In the genomic region with DNA sequence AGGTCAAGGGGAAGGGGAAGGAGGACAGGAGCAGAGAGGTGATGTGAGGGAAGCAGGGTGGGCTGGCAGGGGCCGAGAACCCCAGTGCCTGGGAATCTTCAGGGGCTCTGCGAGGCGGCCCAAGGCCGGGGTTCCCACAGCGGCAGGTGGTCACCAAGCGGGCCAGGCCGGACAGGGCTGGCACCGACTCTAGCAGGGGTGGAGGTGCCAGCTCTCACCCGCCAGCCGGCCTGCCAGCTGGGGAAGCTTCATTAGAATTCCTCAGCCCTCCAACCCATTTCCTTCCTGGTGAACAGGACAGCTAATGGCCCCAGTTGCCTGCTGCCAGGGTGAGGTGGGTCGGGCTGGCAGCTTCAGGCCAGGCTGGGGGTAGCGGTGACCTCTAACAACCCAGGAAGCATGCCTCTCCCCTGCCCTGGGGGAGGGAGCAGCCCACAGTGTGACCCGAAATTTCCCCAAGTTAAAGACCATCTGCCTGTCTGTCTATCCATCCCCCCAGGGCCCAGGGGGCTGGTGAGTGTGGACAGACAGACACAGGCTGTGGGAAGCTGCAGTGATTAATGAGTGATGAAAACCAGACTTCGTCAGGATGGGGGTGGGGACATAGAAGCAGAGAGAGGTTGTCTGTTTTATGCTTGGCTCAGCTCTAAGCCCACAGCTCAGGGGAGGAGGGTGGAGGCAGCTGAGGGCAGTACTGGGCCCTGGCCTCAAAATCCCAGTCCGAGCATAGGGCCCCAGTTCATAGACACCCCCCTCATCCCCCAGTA, we compare ENCODE assay signal across 11 cellular contexts.
A peak's percentile ranks its signal among the peaks of the same experiment; 100 is the strongest.
DNase-seq lines count a peak whose midpoint lies in the region; ATAC-seq and TF ChIP-seq lines count a peak whose summit lies in the region.
"Had no signal": no experiment of that assay in that cellular context is flagged by ENCODE, and none has a peak within 500 bp of the region (broad histone marks: within the 10 kb centered on the region; RNA-seq: fewer than 3 reads in every experiment).

No MANE protein-coding gene starts in this region.

- H3K9me3 Mint-ChIP-seq in endodermal cell: no peaks in the 10 kb centered on the region
- no peaks in the 10 kb centered on the region for H3K9me3 Mint-ChIP-seq in effector memory CD8-positive, alpha-beta T cell

- TF ChIP-seq CTCF in endodermal cell (conservative IDR thresholded peaks at IDR 0.05): no peak
- no peak for TF ChIP-seq CTCF in tibial artery (IDR thresholded peaks at IDR 0.05)

- H3K27ac Mint-ChIP-seq in endodermal cell: peak overlapping the region; percentile 55
- peak overlapping the region in 1 of 2 donors; percentile 42 for H3K27ac Mint-ChIP-seq in effector memory CD8-positive, alpha-beta T cell

- DNase-seq in endodermal cell (no peak), mesendoderm (no peak), tibial artery (peak; percentile 46 to 62), SW 1271 (lab: John Stamatoyannopoulos, UW) (no peak), GM19238 (ENCODE audit: insufficient read length, low spot score) (no peak), NOMO-1 (lab: John Stamatoyannopoulos, UW; ENCODE audit: unreplicated experiment in 2 of 2) (no peak)
- no peak for DNase-seq in effector memory CD8-positive, alpha-beta T cell
- DNase-seq: cortex of kidney, GOT3, SIG-M5 had no signal

- peak overlapping the region; percentile 36 for H3K56ac ChIP-seq in mesendoderm (ENCODE audit: low read length)

- no peak overlapping the region for H3K18ac ChIP-seq in mesendoderm (ENCODE audit: low read length)

- H3K4me3 Mint-ChIP-seq in endodermal cell: no peak overlapping the region
- no peak overlapping the region for H3K4me3 Mint-ChIP-seq in effector memory CD8-positive, alpha-beta T cell

- H3K4me3 ChIP-seq in endodermal cell (ENCODE audit: low read length) (no peak overlapping the region), mesendoderm (ENCODE audit: low read length) (no peak overlapping the region), tibial artery (no peak overlapping the region)

- H3K9ac ChIP-seq in endodermal cell (ENCODE audit: extremely low read depth, low read length, poor library complexity, severe bottlenecking) (no peak overlapping the region), mesendoderm (ENCODE audit: low read length) (no peak overlapping the region)

- H3K9me3 ChIP-seq in endodermal cell (ENCODE audit: control insufficient read depth, low read length): no peaks in the 10 kb centered on the region
- H3K9me3 ChIP-seq in tibial artery: no peaks in the 10 kb centered on the region

- H3K27me3 Mint-ChIP-seq in endodermal cell (ENCODE audit: insufficient read depth): no peaks in the 10 kb centered on the region
- H3K27me3 Mint-ChIP-seq in effector memory CD8-positive, alpha-beta T cell: no peaks in the 10 kb centered on the region

- H3K36me3 Mint-ChIP-seq in endodermal cell (ENCODE audit: low read depth): no peaks in the 10 kb centered on the region
- H3K36me3 Mint-ChIP-seq in effector memory CD8-positive, alpha-beta T cell (ENCODE audit: insufficient read depth): peaks cover 6% of the 10 kb centered on the region

- no peak overlapping the region for H4K5ac ChIP-seq in mesendoderm (ENCODE audit: low read length)

- no peak overlapping the region for H2BK5ac ChIP-seq in mesendoderm (ENCODE audit: low read length)

- H3K79me2 ChIP-seq in mesendoderm (ENCODE audit: control insufficient read depth, insufficient read depth, low read length): no peaks in the 10 kb centered on the region

- no peaks in the 10 kb centered on the region for H3K27me3 ChIP-seq in endodermal cell (ENCODE audit: control insufficient read depth, insufficient read depth, low read length, poor library complexity, severe bottlenecking)
- no peaks in the 10 kb centered on the region for H3K27me3 ChIP-seq in mesendoderm (ENCODE audit: insufficient read depth, low read length, poor library complexity)
- H3K27me3 ChIP-seq in tibial artery: no peaks in the 10 kb centered on the region

- H3K36me3 ChIP-seq in endodermal cell (ENCODE audit: control insufficient read depth, insufficient read depth, low read length) (no peaks in the 10 kb centered on the region), mesendoderm (ENCODE audit: control insufficient read depth, insufficient read depth, low read length) (no peaks in the 10 kb centered on the region), tibial artery (no peaks in the 10 kb centered on the region)

- H3K4me1 Mint-ChIP-seq in endodermal cell: peaks cover 30% of the 10 kb centered on the region
- peaks cover 10 to 11% of the 10 kb centered on the region in 2 donors for H3K4me1 Mint-ChIP-seq in effector memory CD8-positive, alpha-beta T cell (ENCODE audit: low read depth in 2 of 2)

- peaks cover 11% of the 10 kb centered on the region for H3K4me1 ChIP-seq in endodermal cell (ENCODE audit: control insufficient read depth, insufficient read depth, low read length)
- H3K4me1 ChIP-seq in mesendoderm (ENCODE audit: control insufficient read depth, low read depth, low read length): peaks cover 3% of the 10 kb centered on the region
- H3K4me1 ChIP-seq in tibial artery: peaks cover 4 to 65% (median 51%) of the 10 kb centered on the region in 4 donors

- H3K27ac ChIP-seq in endodermal cell (ENCODE audit: low read depth, low read length) (no peak overlapping the region), mesendoderm (ENCODE audit: low read depth, low read length) (no peak overlapping the region), tibial artery (peak overlapping the region; percentile 82 to 85)

- H2BK15ac ChIP-seq in mesendoderm (replicated peaks; ENCODE audit: low read depth): no peak overlapping the region

- no peak overlapping the region for H3K4ac ChIP-seq in mesendoderm (ENCODE audit: low read depth, low read length)

- H3K23ac ChIP-seq in mesendoderm (ENCODE audit: low read length): no peak overlapping the region

- 91 to 93% methylated on average over 11 to 15 of the region's 15 CpGs for WGBS in endodermal cell (ENCODE audit: insufficient coverage in 1 of 2, insufficient read length in 1 of 2), 2 experiments
- WGBS in mesendoderm (ENCODE audit: extremely low coverage, insufficient coverage, low lambda C conversion rate): no CpG with 5 or more reads among the region's 15 CpGs

- ATAC-seq in effector memory CD8-positive, alpha-beta T cell (replicated peaks): no peak

- H2AK5ac ChIP-seq in mesendoderm (ENCODE audit: low read length): no peak overlapping the region

- H4K8ac ChIP-seq in mesendoderm (ENCODE audit: low read depth, low read length): no peak overlapping the region

- intact Hi-C loops in tibial artery (cut with DNase I; ENCODE audit: low total_unique reads): no loop called here

- H3K79me1 ChIP-seq in mesendoderm (ENCODE audit: low read length): no peaks in the 10 kb centered on the region

- no peak overlapping the region for H2BK120ac ChIP-seq in mesendoderm (ENCODE audit: low read depth, low read length)

- no peak overlapping the region for H3K4me2 ChIP-seq in mesendoderm (ENCODE audit: low read length)

TF ChIP-seq in PFSK-1, 5 proteins besides CTCF, POLR2A, EP300 and RAD21:
- TF ChIP-seq, protein P1, sequence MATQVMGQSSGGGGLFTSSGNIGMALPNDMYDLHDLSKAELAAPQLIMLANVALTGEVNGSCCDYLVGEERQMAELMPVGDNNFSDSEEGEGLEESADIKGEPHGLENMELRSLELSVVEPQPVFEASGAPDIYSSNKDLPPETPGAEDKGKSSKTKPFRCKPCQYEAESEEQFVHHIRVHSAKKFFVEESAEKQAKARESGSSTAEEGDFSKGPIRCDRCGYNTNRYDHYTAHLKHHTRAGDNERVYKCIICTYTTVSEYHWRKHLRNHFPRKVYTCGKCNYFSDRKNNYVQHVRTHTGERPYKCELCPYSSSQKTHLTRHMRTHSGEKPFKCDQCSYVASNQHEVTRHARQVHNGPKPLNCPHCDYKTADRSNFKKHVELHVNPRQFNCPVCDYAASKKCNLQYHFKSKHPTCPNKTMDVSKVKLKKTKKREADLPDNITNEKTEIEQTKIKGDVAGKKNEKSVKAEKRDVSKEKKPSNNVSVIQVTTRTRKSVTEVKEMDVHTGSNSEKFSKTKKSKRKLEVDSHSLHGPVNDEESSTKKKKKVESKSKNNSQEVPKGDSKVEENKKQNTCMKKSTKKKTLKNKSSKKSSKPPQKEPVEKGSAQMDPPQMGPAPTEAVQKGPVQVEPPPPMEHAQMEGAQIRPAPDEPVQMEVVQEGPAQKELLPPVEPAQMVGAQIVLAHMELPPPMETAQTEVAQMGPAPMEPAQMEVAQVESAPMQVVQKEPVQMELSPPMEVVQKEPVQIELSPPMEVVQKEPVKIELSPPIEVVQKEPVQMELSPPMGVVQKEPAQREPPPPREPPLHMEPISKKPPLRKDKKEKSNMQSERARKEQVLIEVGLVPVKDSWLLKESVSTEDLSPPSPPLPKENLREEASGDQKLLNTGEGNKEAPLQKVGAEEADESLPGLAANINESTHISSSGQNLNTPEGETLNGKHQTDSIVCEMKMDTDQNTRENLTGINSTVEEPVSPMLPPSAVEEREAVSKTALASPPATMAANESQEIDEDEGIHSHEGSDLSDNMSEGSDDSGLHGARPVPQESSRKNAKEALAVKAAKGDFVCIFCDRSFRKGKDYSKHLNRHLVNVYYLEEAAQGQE (IDR thresholded peaks at IDR 0.05; ENCODE audit: insufficient read depth in 1 of 2, low read depth in 2 of 2, low read length in 2 of 2): peak; percentile 26 to 74; a peak in 1 of 4 replicates
- TF ChIP-seq FOXP2 (optimal IDR thresholded peaks at IDR 0.05; ENCODE audit: borderline replicate concordance, extremely low read depth, extremely low read length, insufficient read depth): no peak
- TF ChIP-seq SIN3A (IDR thresholded peaks at IDR 0.05; ENCODE audit: borderline replicate concordance, insufficient read depth, low read length): 0 out of 2 replicates have a peak, but pooled peaks have one; percentile 63

Comparison
In these comparisons a context has a peak if more than half of its experiments do, and no peak if none do; other contexts are left out.
1. DNase-seq: peak in tibial artery (2 of 2); none in endodermal cell (single experiment), mesendoderm (single experiment), SW 1271 (0 of 2), GM19238 (single experiment), effector memory CD8-positive, alpha-beta T cell (0 of 3) and NOMO-1 (0 of 2).
2. H3K27ac ChIP-seq: peak in tibial artery (2 of 2); none in endodermal cell (single experiment) and mesendoderm (single experiment).